22 cellular contexts compared by ENCODE assay signal in genomic region chr13:23018143-23018542, GRCh38.
A peak's percentile ranks its signal among the peaks of the same experiment; 100 is the strongest.
DNase-seq lines count a peak whose midpoint lies in the region; ATAC-seq, FAIRE-seq and TF ChIP-seq lines count a peak whose summit lies in the region.
"Had no signal": no experiment of that assay in that cellular context is flagged by ENCODE, and none has a peak within 500 bp of the region (broad histone marks: within the 10 kb centered on the region; RNA-seq: fewer than 3 reads in every experiment).

No MANE protein-coding gene starts in this region.

- H4K20me1 ChIP-seq in SK-N-SH (ENCODE audit: insufficient read depth): no peaks in the 10 kb centered on the region
- H4K20me1 ChIP-seq: BLaER1 had no signal

- no peaks in the 10 kb centered on the region for H3K36me3 ChIP-seq in bronchial epithelial cell (ENCODE audit: control insufficient read depth, insufficient read depth, low read length)
- no peaks in the 10 kb centered on the region for H3K36me3 ChIP-seq in naive thymus-derived CD4-positive, alpha-beta T cell (ENCODE audit: control insufficient read depth in 2 of 3, insufficient read depth in 3 of 3, low read length in 3 of 3)
- H3K36me3 ChIP-seq in SK-N-SH (replicated peaks in 1 of 2; ENCODE audit: control insufficient read depth in 1 of 2, insufficient read depth in 2 of 2, low read length in 1 of 2): no peaks in the 10 kb centered on the region
- H3K36me3 ChIP-seq: BLaER1 had no signal

- H3K9me3 Mint-ChIP-seq in naive thymus-derived CD4-positive, alpha-beta T cell: peaks cover 0 to 5% (median 0%) of the 10 kb centered on the region in 11 donors
- H3K9me3 Mint-ChIP-seq: CD8-positive, alpha-beta T cell had no signal

- H2AFZ ChIP-seq in SK-N-SH (ENCODE audit: low read depth): no peak overlapping the region
- H2AFZ ChIP-seq: GM23248 had no signal

- H3K79me2 ChIP-seq in SK-N-SH (ENCODE audit: insufficient read depth): no peaks in the 10 kb centered on the region

- no peak overlapping the region for H3K9ac ChIP-seq in SK-N-SH
- H3K9ac ChIP-seq: BLaER1, GM23248 had no signal

- no peak for TF ChIP-seq RAD21 in SK-N-SH (IDR thresholded peaks at IDR 0.05; ENCODE audit: low read length)

- H3K36me3 Mint-ChIP-seq in naive thymus-derived CD4-positive, alpha-beta T cell: no peaks in the 10 kb centered on the region
- H3K36me3 Mint-ChIP-seq: CD4-positive, CD25-positive, alpha-beta regulatory T cell; CD8-positive, alpha-beta T cell had no signal

- FAIRE-seq in GM12891 (lab: Jason Lieb, UNC) (peak; percentile 51), bronchial epithelial cell (lab: Jason Lieb, UNC) (peak; percentile 86), urothelium cell line (lab: Jason Lieb, UNC) (peak; percentile 40)
- FAIRE-seq: A204.1, GM19239 had no signal

- H3K27ac ChIP-seq in naive thymus-derived CD4-positive, alpha-beta T cell (ENCODE audit: low read depth, low read length): no peak overlapping the region
- no peak overlapping the region for H3K27ac ChIP-seq in SK-N-SH (ENCODE audit: low read depth in 2 of 2, low read length in 1 of 2)
- H3K27ac ChIP-seq: 22Rv1, BLaER1, C4-2B, GM23248 had no signal

- no peak overlapping the region for H3K4me3 Mint-ChIP-seq in naive thymus-derived CD4-positive, alpha-beta T cell
- H3K4me3 Mint-ChIP-seq: B cell; CD4-positive, CD25-positive, alpha-beta regulatory T cell; CD8-positive, alpha-beta T cell; H9 had no signal

- no peaks in the 10 kb centered on the region for H3K4me1 Mint-ChIP-seq in naive thymus-derived CD4-positive, alpha-beta T cell
- H3K4me1 Mint-ChIP-seq: B cell; CD4-positive, CD25-positive, alpha-beta regulatory T cell had no signal

- no peak overlapping the region for H3K4me2 ChIP-seq in SK-N-SH
- H3K4me2 ChIP-seq: BLaER1 had no signal

- 42% methylated on average over 3 of the region's 3 CpGs for WGBS in SK-N-SH (ENCODE audit: low lambda C conversion rate)

- TF ChIP-seq EP300 in SK-N-SH (IDR thresholded peaks at IDR 0.05; ENCODE audit: borderline replicate concordance in 1 of 2, low read depth in 1 of 2, low read length in 1 of 2): no peak

- no peak overlapping the region for H3K27ac Mint-ChIP-seq in naive thymus-derived CD4-positive, alpha-beta T cell
- H3K27ac Mint-ChIP-seq: B cell; CD4-positive, CD25-positive, alpha-beta regulatory T cell; CD8-positive, alpha-beta T cell; H9 had no signal

- POLR2A ChIA-PET in naive thymus-derived CD4-positive, alpha-beta T cell (lab: Charles Lee): no interaction called here
- POLR2A ChIA-PET in SK-N-SH (lab: Yijun Ruan, JAX): no interaction called here

- CTCF ChIA-PET in naive thymus-derived CD4-positive, alpha-beta T cell (lab: Charles Lee): no interaction called here
- CTCF ChIA-PET in SK-N-SH (lab: Yijun Ruan, JAX): no interaction called here

- no peak for TF ChIP-seq CTCF in bronchial epithelial cell (IDR thresholded peaks at IDR 0.05; ENCODE audit: insufficient read depth, low read length, severe bottlenecking)
- no peak for TF ChIP-seq CTCF in SK-N-SH (IDR thresholded peaks at IDR 0.05)

- DNase-seq in GM12891 (ENCODE audit: insufficient read length, low spot score) (no peak), bronchial epithelial cell (ENCODE audit: low read depth) (no peak), urothelium cell line (ENCODE audit: low spot score) (no peak), DMS153 treated with DMSO at 0.1 percent for 48 hours (lab: John Stamatoyannopoulos, UW; ENCODE audit: unreplicated experiment) (no peak), left colon (no peak), SK-N-SH (no peak)
- no peak for DNase-seq in naive thymus-derived CD4-positive, alpha-beta T cell
- DNase-seq: Caco-2; CD4-positive, CD25-positive, alpha-beta regulatory T cell; CD8-positive, alpha-beta T cell; DMS153; DMS79; GF-D8; GM23248; H9 had no signal

- H3K27me3 ChIP-seq in bronchial epithelial cell (ENCODE audit: control insufficient read depth, insufficient read depth, low read length): no peaks in the 10 kb centered on the region
- no peaks in the 10 kb centered on the region for H3K27me3 ChIP-seq in naive thymus-derived CD4-positive, alpha-beta T cell (ENCODE audit: control insufficient read depth in 2 of 2, insufficient read depth in 2 of 2, low read length in 2 of 2)
- peaks cover 2% of the 10 kb centered on the region; the same call in 1 of the 2 replicates for H3K27me3 ChIP-seq in SK-N-SH (ENCODE audit: insufficient read depth)
- H3K27me3 ChIP-seq: BLaER1 had no signal

- no peaks in the 10 kb centered on the region for H3K4me1 ChIP-seq in naive thymus-derived CD4-positive, alpha-beta T cell (ENCODE audit: control insufficient read depth in 2 of 2, insufficient read depth in 2 of 2, low read length in 2 of 2)
- H3K4me1 ChIP-seq in SK-N-SH (ENCODE audit: control insufficient read depth in 1 of 2, insufficient read depth in 2 of 2, low read depth in 1 of 2, low read length in 1 of 2): no peaks in the 10 kb centered on the region
- H3K4me1 ChIP-seq: BLaER1, Caco-2 had no signal

- no peak for TF ChIP-seq POLR2A in GM12891 (IDR thresholded peaks at IDR 0.05; ENCODE audit: low read depth, low read length)

- no peaks in the 10 kb centered on the region for H3K9me3 ChIP-seq in naive thymus-derived CD4-positive, alpha-beta T cell (ENCODE audit: control insufficient read depth in 2 of 3, low read length in 3 of 3)
- no peaks in the 10 kb centered on the region for H3K9me3 ChIP-seq in SK-N-SH
- H3K9me3 ChIP-seq: Caco-2 had no signal

- H3F3A ChIP-seq in SK-N-SH (replicated peaks; ENCODE audit: insufficient read depth): no peaks in the 10 kb centered on the region

- peak; percentile 29 for ATAC-seq in naive thymus-derived CD4-positive, alpha-beta T cell
- no peak for ATAC-seq in left colon
- ATAC-seq: CD8-positive, alpha-beta T cell; HCT116 had no signal

- H3K4me3 ChIP-seq in bronchial epithelial cell (ENCODE audit: low read depth, low read length) (no peak overlapping the region), SK-N-SH (ENCODE audit: low read depth in 2 of 2, low read length in 1 of 2) (no peak overlapping the region)
- H3K4me3 ChIP-seq in naive thymus-derived CD4-positive, alpha-beta T cell (ENCODE audit: low read length): no peak overlapping the region
- H3K4me3 ChIP-seq: BLaER1, GM23248 had no signal

- intact Hi-C loops in naive thymus-derived CD4-positive, alpha-beta T cell (cut with micrococcal nuclease): no loop called here
- intact Hi-C loops in left colon (cut with DNase I, micrococcal nuclease): loop anchor here in 1 of 2 donors (5.0 kb wide), 1 partner anchor 216 kb away; no protein-coding TSS in a partner anchor

- no peaks in the 10 kb centered on the region for H3K9me2 ChIP-seq in SK-N-SH

- peaks cover 0 to 23% (median 11%) of the 10 kb centered on the region in 5 donors for H3K27me3 Mint-ChIP-seq in naive thymus-derived CD4-positive, alpha-beta T cell
- H3K27me3 Mint-ChIP-seq: CD4-positive, CD25-positive, alpha-beta regulatory T cell had no signal

TF ChIP-seq in GM12891, 5 proteins besides CTCF, POLR2A, EP300 and RAD21:
- TF ChIP-seq SPI1 (IDR thresholded peaks at IDR 0.05; ENCODE audit: low read depth, low read length) (no peak), PAX5 (IDR thresholded peaks at IDR 0.05; ENCODE audit: insufficient read depth, low read length, severe bottlenecking) (no peak), TAF1 (IDR thresholded peaks at IDR 0.05; ENCODE audit: low read depth, low read length) (no peak), POLR2AphosphoS5 (IDR thresholded peaks at IDR 0.05; ENCODE audit: low read depth, low read length) (no peak), POU2F2 (IDR thresholded peaks at IDR 0.05; ENCODE audit: low read depth, low read length) (no peak)

TF ChIP-seq in SK-N-SH, 30 proteins besides CTCF, POLR2A, EP300 and RAD21:
- TF ChIP-seq GATA2 (CRISPR knock-in tag; IDR thresholded peaks at IDR 0.05) (no peak), NRF1 (IDR thresholded peaks at IDR 0.05; ENCODE audit: low read depth, low read length) (no peak), IRF3 (IDR thresholded peaks at IDR 0.05; ENCODE audit: low read depth, low read length) (no peak), PBX3 (IDR thresholded peaks at IDR 0.05) (no peak), ZBTB33 (IDR thresholded peaks at IDR 0.05; ENCODE audit: borderline replicate concordance, low read depth) (no peak), FOSL2 (IDR thresholded peaks at IDR 0.05; ENCODE audit: borderline replicate concordance, low read depth) (no peak), YY1 (IDR thresholded peaks at IDR 0.05; ENCODE audit: low read depth) (no peak)
